In genomic region chr9:123115146-123115913, GRCh38 we compare ENCODE assay signal across 18 cellular contexts.
DNase-seq lines count a peak whose midpoint lies in the region; ATAC-seq, FAIRE-seq and TF ChIP-seq lines count a peak whose summit lies in the region.
"Had no signal": no experiment of that assay in that cellular context is flagged by ENCODE, and none has a peak within 500 bp of the region (broad histone marks: within the 10 kb centered on the region; RNA-seq: fewer than 3 reads in every experiment).

No MANE protein-coding gene starts in this region.

- no peak for FAIRE-seq in bronchial epithelial cell (lab: Jason Lieb, UNC)
- FAIRE-seq: A549 had no signal

- H3K4me3 ChIP-seq in bronchial epithelial cell (ENCODE audit: low read depth, low read length) (no peak overlapping the region), stomach (no peak overlapping the region)
- H3K4me3 ChIP-seq: A549 had no signal

- peaks cover 8% of the 10 kb centered on the region for H3K4me1 Mint-ChIP-seq in activated naive CD8-positive, alpha-beta T cell treated with anti-CD3 and anti-CD28 coated beads, Interleukin-2, amount 10 ng/mL, durations not matched to agents 7 days and 5 days
- peaks cover 11% of the 10 kb centered on the region for H3K4me1 Mint-ChIP-seq in activated naive CD8-positive, alpha-beta T cell treated with anti-CD3 and anti-CD28 coated beads for 36 hours
- H3K4me1 Mint-ChIP-seq in CD4-positive, alpha-beta T cell (ENCODE audit: low read depth), result peaks cover 28% of the 10 kb centered on the region
- H3K4me1 Mint-ChIP-seq in stimulated activated naive B cell treated with anti-CD40 and anti-IgM and Interleukin-4, amounts not matched to agents 10 μg/mL and 1 μg/mL and 100 μg/mL, for 72 hours, result peaks cover 18 to 24% of the 10 kb centered on the region in 2 donors

- WGBS in stomach, 5 donors, result 86 to 96% (median 88%) methylated on average over 16 of the region's 16 CpGs

- TF ChIP-seq CTCF in CD4-positive, alpha-beta T cell (IDR thresholded peaks at IDR 0.05), result no peak
- TF ChIP-seq CTCF in bronchial epithelial cell (IDR thresholded peaks at IDR 0.05; ENCODE audit: insufficient read depth, low read length, severe bottlenecking) (no peak), stomach (IDR thresholded peaks at IDR 0.05) (no peak)

- TF ChIP-seq EP300 in stomach (IDR thresholded peaks at IDR 0.05), result no peak

- H3K36me3 ChIP-seq in bronchial epithelial cell (ENCODE audit: control insufficient read depth, insufficient read depth, low read length) (no peaks in the 10 kb centered on the region), stomach (peaks cover 0 to 25% (median 16%) of the 10 kb centered on the region in 4 donors)

- peak overlapping the region; percentile 7 for H3K27ac Mint-ChIP-seq in activated naive CD8-positive, alpha-beta T cell treated with anti-CD3 and anti-CD28 coated beads, Interleukin-2, amount 10 ng/mL, durations not matched to agents 7 days and 5 days
- no peak overlapping the region for H3K27ac Mint-ChIP-seq in activated naive CD8-positive, alpha-beta T cell treated with anti-CD3 and anti-CD28 coated beads for 36 hours
- peak overlapping the region; percentile 70 for H3K27ac Mint-ChIP-seq in CD4-positive, alpha-beta T cell
- H3K27ac Mint-ChIP-seq in stimulated activated naive B cell treated with anti-CD40 and anti-IgM and Interleukin-4, amounts not matched to agents 10 μg/mL and 1 μg/mL and 100 μg/mL, for 72 hours, result peak overlapping the region; percentile 56

- H3K4me1 ChIP-seq in stomach, result peaks cover 8 to 16% (median 12%) of the 10 kb centered on the region in 4 donors
- H3K4me1 ChIP-seq: A549 had no signal

- POLR2A ChIA-PET in activated naive CD8-positive, alpha-beta T cell treated with anti-CD3 and anti-CD28 coated beads, Interleukin-2, amount 10 ng/mL, durations not matched to agents 7 days and 5 days (lab: Charles Lee), result no interaction called here
- POLR2A ChIA-PET in CD4-positive, alpha-beta T cell (lab: Charles Lee), result no interaction called here

- no peaks in the 10 kb centered on the region for H3K9me3 Mint-ChIP-seq in activated naive CD8-positive, alpha-beta T cell treated with anti-CD3 and anti-CD28 coated beads, Interleukin-2, amount 10 ng/mL, durations not matched to agents 7 days and 5 days
- no peaks in the 10 kb centered on the region for H3K9me3 Mint-ChIP-seq in activated naive CD8-positive, alpha-beta T cell treated with anti-CD3 and anti-CD28 coated beads for 36 hours
- no peaks in the 10 kb centered on the region for H3K9me3 Mint-ChIP-seq in CD4-positive, alpha-beta T cell
- H3K9me3 Mint-ChIP-seq in stimulated activated naive B cell treated with anti-CD40 and anti-IgM and Interleukin-4, amounts not matched to agents 10 μg/mL and 1 μg/mL and 100 μg/mL, for 72 hours, result no peaks in the 10 kb centered on the region

- no peak for DNase-seq in activated naive CD8-positive, alpha-beta T cell treated with anti-CD3 and anti-CD28 coated beads, Interleukin-2, amount 10 ng/mL, durations not matched to agents 7 days and 5 days
- DNase-seq in activated naive CD8-positive, alpha-beta T cell treated with anti-CD3 and anti-CD28 coated beads for 36 hours, result no peak
- no peak for DNase-seq in CD4-positive, alpha-beta T cell
- DNase-seq in bronchial epithelial cell (ENCODE audit: low read depth), result peak; percentile 23
- no peak for DNase-seq in stimulated activated naive B cell treated with anti-CD40 and anti-IgM and Interleukin-4, amounts not matched to agents 10 μg/mL and 1 μg/mL and 100 μg/mL, for 72 hours
- no peak for DNase-seq in A172 (ENCODE audit: low spot score)
- DNase-seq in stomach, result no peak
- DNase-seq: COR-L47, DMS53, IMR-90, Kasumi-1, NCI-H1105, NCI-H187, NCI-H226, NCI-H524 treated with DMSO at 0.1 percent for 48 hours had no signal

- no peak overlapping the region for H3K27ac ChIP-seq in CD4-positive, alpha-beta T cell (ENCODE audit: low read depth, low read length)
- H3K27ac ChIP-seq in stomach, result no peak overlapping the region
- H3K27ac ChIP-seq: A549, C4-2B had no signal

- no peaks in the 10 kb centered on the region for H3K27me3 ChIP-seq in CD4-positive, alpha-beta T cell (ENCODE audit: control insufficient read depth, insufficient read depth, low read length)
- H3K27me3 ChIP-seq in bronchial epithelial cell (ENCODE audit: control insufficient read depth, insufficient read depth, low read length), result no peaks in the 10 kb centered on the region
- H3K27me3 ChIP-seq in stomach, result no peaks in the 10 kb centered on the region

- intact Hi-C loops in CD4-positive, alpha-beta T cell (cut with DNase I, micrococcal nuclease), result no loop called here
- intact Hi-C loops in stomach (cut with DNase I; ENCODE audit: low total_unique reads), result no loop called here

- no peak overlapping the region for H3K4me3 Mint-ChIP-seq in activated naive CD8-positive, alpha-beta T cell treated with anti-CD3 and anti-CD28 coated beads, Interleukin-2, amount 10 ng/mL, durations not matched to agents 7 days and 5 days
- no peak overlapping the region for H3K4me3 Mint-ChIP-seq in activated naive CD8-positive, alpha-beta T cell treated with anti-CD3 and anti-CD28 coated beads for 36 hours
- no peak overlapping the region for H3K4me3 Mint-ChIP-seq in CD4-positive, alpha-beta T cell
- H3K4me3 Mint-ChIP-seq in stimulated activated naive B cell treated with anti-CD40 and anti-IgM and Interleukin-4, amounts not matched to agents 10 μg/mL and 1 μg/mL and 100 μg/mL, for 72 hours, result no peak overlapping the region

- H3K9me3 ChIP-seq in CD4-positive, alpha-beta T cell (ENCODE audit: control insufficient read depth, low read length), result no peaks in the 10 kb centered on the region
- H3K9me3 ChIP-seq in stomach, result no peaks in the 10 kb centered on the region
- H3K9me3 ChIP-seq: A549 had no signal

- no peak for TF ChIP-seq POLR2A in stomach (IDR thresholded peaks at IDR 0.05)

- no peaks in the 10 kb centered on the region for H3K27me3 Mint-ChIP-seq in activated naive CD8-positive, alpha-beta T cell treated with anti-CD3 and anti-CD28 coated beads, Interleukin-2, amount 10 ng/mL, durations not matched to agents 7 days and 5 days
- H3K27me3 Mint-ChIP-seq in activated naive CD8-positive, alpha-beta T cell treated with anti-CD3 and anti-CD28 coated beads for 36 hours, result no peaks in the 10 kb centered on the region
- no peaks in the 10 kb centered on the region for H3K27me3 Mint-ChIP-seq in CD4-positive, alpha-beta T cell
- H3K27me3 Mint-ChIP-seq in stimulated activated naive B cell treated with anti-CD40 and anti-IgM and Interleukin-4, amounts not matched to agents 10 μg/mL and 1 μg/mL and 100 μg/mL, for 72 hours, result no peaks in the 10 kb centered on the region

- H3K36me3 Mint-ChIP-seq in activated naive CD8-positive, alpha-beta T cell treated with anti-CD3 and anti-CD28 coated beads, Interleukin-2, amount 10 ng/mL, durations not matched to agents 7 days and 5 days, result no peaks in the 10 kb centered on the region
- H3K36me3 Mint-ChIP-seq in activated naive CD8-positive, alpha-beta T cell treated with anti-CD3 and anti-CD28 coated beads for 36 hours, result peaks cover 3% of the 10 kb centered on the region
- H3K36me3 Mint-ChIP-seq in CD4-positive, alpha-beta T cell (ENCODE audit: low read depth), result peaks cover 10% of the 10 kb centered on the region
- H3K36me3 Mint-ChIP-seq in stimulated activated naive B cell treated with anti-CD40 and anti-IgM and Interleukin-4, amounts not matched to agents 10 μg/mL and 1 μg/mL and 100 μg/mL, for 72 hours, result peaks cover 43 to 56% of the 10 kb centered on the region in 2 donors

- ATAC-seq in activated naive CD8-positive, alpha-beta T cell treated with anti-CD3 and anti-CD28 coated beads, Interleukin-2, amount 10 ng/mL, durations not matched to agents 7 days and 5 days (ENCODE audit: low read depth), result no peak
- ATAC-seq in CD4-positive, alpha-beta T cell (ENCODE audit: poor library complexity), result no peak
- no peak for ATAC-seq in stimulated activated naive B cell treated with anti-CD40 and anti-IgM and Interleukin-4, amounts not matched to agents 10 μg/mL and 1 μg/mL and 100 μg/mL, for 72 hours (replicated peaks)
- ATAC-seq: A549, Panc1 had no signal

- CTCF ChIA-PET in CD4-positive, alpha-beta T cell (lab: Charles Lee), result no interaction called here
